8 cellular contexts compared by ENCODE assay signal in genomic region chr5:76715734-76716455, GRCh38. TPM values are rescaled to one million over a fixed set of nuclear protein-coding genes. Genes with fewer than 3 reads are reported as not detected.
DNase-seq lines count a peak whose midpoint lies in the region; ATAC-seq and TF ChIP-seq lines count a peak whose summit lies in the region.

TSS of gene F2R (plus strand) at chr5:76716126. CDS start at chr5:76716308, 182 bp downstream.

- H3K4me3 Mint-ChIP-seq in activated T-helper 17 cell treated with anti-CD3 and anti-CD28 coated beads, Interleukin-2, amount 50 U/mL, for 72 hours, result peak within 1 kb of the TSS; percentile 83
- peak within 1 kb of the TSS; percentile 94 for H3K4me3 Mint-ChIP-seq in nephron progenitor cell

- peak within 1 kb of the TSS; percentile 58 for H3K27ac Mint-ChIP-seq in activated T-helper 17 cell treated with anti-CD3 and anti-CD28 coated beads, Interleukin-2, amount 50 U/mL, for 72 hours
- no peak within 1 kb of the TSS for H3K27ac Mint-ChIP-seq in nephron progenitor cell

- peak within 1 kb of the TSS; percentile 59 for H3K4me3 ChIP-seq in upper lobe of right lung

- peaks cover 13% of the 10 kb centered on the region for H3K4me1 Mint-ChIP-seq in activated T-helper 17 cell treated with anti-CD3 and anti-CD28 coated beads, Interleukin-2, amount 50 U/mL, for 72 hours
- peaks cover 24% of the 10 kb centered on the region for H3K4me1 Mint-ChIP-seq in nephron progenitor cell

- no peaks in the 10 kb centered on the region for H3K36me3 ChIP-seq in upper lobe of right lung

- TF ChIP-seq CTCF in nephron progenitor cell (IDR thresholded peaks at IDR 0.05) (peak; percentile 42), upper lobe of right lung (IDR thresholded peaks at IDR 0.05) (peak; percentile 54)

- peaks cover 25% of the 10 kb centered on the region for H3K27me3 Mint-ChIP-seq in activated T-helper 17 cell treated with anti-CD3 and anti-CD28 coated beads, Interleukin-2, amount 50 U/mL, for 72 hours
- peaks cover 50% of the 10 kb centered on the region for H3K27me3 Mint-ChIP-seq in nephron progenitor cell (ENCODE audit: low read depth, poor library complexity)

- H3K36me3 Mint-ChIP-seq in activated T-helper 17 cell treated with anti-CD3 and anti-CD28 coated beads, Interleukin-2, amount 50 U/mL, for 72 hours (ENCODE audit: low read depth), result no peaks in the 10 kb centered on the region
- peaks cover 9% of the 10 kb centered on the region for H3K36me3 Mint-ChIP-seq in nephron progenitor cell (ENCODE audit: low read depth)

- H3K4me1 ChIP-seq in upper lobe of right lung, result peaks cover 14% of the 10 kb centered on the region

- no peaks in the 10 kb centered on the region for H3K9me3 Mint-ChIP-seq in activated T-helper 17 cell treated with anti-CD3 and anti-CD28 coated beads, Interleukin-2, amount 50 U/mL, for 72 hours
- peaks cover 7% of the 10 kb centered on the region for H3K9me3 Mint-ChIP-seq in nephron progenitor cell

- DNase-seq in SIG-M5 treated with dmso at 0.1 percent for 504 hours (lab: John Stamatoyannopoulos, UW; ENCODE audit: unreplicated experiment), result peak; percentile 33
- no peak for DNase-seq in SIG-M5 (lab: John Stamatoyannopoulos, UW)
- peak; percentile 81 for DNase-seq in OCI-M1 (lab: John Stamatoyannopoulos, UW)
- DNase-seq in fibroblast of the conjunctiva (ENCODE audit: low read depth), result peak; percentile 57
- peak; percentile 82 for DNase-seq in nephron progenitor cell
- peak; percentile 74 for DNase-seq in upper lobe of right lung

- peak; percentile 74 for ATAC-seq in HG02981 (IDR thresholded peaks at IDR 0.05; ENCODE audit: unreplicated experiment)
- ATAC-seq in activated T-helper 17 cell treated with anti-CD3 and anti-CD28 coated beads, Interleukin-2, amount 50 U/mL, for 72 hours (replicated peaks), result peak; percentile 70
- ATAC-seq in upper lobe of right lung, result peak; percentile 87

- H3K9me3 ChIP-seq in upper lobe of right lung, result no peaks in the 10 kb centered on the region

- peaks cover 10% of the 10 kb centered on the region for H3K27me3 ChIP-seq in upper lobe of right lung

- H3K27ac ChIP-seq in upper lobe of right lung, result peak within 1 kb of the TSS; percentile 85

- intact Hi-C loops in upper lobe of right lung (cut with DNase I), result no loop called here

RNA-seq across cellular contexts. Expression of gene F2R, which starts in this region (rescaled TPM):
- 10 to 100 TPM in 1 of 2 donors, 1 to 10 TPM in 1; 9.4 to 33.4 TPM for total RNA-seq in activated T-helper 17 cell treated with anti-CD3 and anti-CD28 coated beads, Interleukin-2, amount 50 U/mL, for 72 hours
- 38.6 TPM for total RNA-seq in upper lobe of right lung
